24 cellular contexts compared by ENCODE assay signal in the genomic region with DNA sequence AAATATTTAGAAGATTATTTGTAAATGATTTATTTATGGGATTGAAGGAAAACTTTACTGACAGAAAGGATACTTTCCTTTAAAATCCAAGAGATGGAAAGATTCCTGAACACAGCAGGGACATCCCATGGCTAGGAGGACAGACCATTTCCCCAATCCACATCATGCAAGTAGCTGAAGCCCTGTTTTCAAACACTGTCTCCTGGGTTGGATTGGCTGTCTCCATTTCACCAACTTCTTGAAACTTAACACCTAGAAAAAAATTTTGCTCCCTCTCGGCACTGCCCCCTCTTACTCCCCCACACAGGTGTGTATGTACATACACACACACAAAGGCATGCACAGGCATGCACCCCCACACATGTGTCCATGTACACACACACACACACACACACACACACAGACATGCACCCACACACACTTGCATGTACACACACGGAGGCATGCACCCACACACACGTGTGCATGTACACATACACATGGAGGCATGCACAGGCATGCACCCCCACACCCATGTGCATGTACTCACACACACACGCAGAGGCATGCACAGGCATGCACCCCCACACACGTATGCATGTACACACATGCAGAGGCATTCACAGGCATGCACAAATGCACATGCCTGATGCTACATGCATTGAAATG.
DNase-seq lines count a peak whose midpoint lies in the region; ATAC-seq and TF ChIP-seq lines count a peak whose summit lies in the region.
"Had no signal": no experiment of that assay in that cellular context is flagged by ENCODE, and none has a peak within 500 bp of the region (broad histone marks: within the 10 kb centered on the region; RNA-seq: fewer than 3 reads in every experiment).

No MANE protein-coding gene starts in this region.

- H3K9me3 ChIP-seq in HUES6 (ENCODE audit: control insufficient read depth, insufficient read depth, low read depth, low read length) (no peaks in the 10 kb centered on the region), neuronal stem cell (replicated peaks in 1 of 2; ENCODE audit: control insufficient read depth in 2 of 2, insufficient read depth in 1 of 2, low read depth in 1 of 2, low read length in 2 of 2) (peaks cover 0 to 2% of the 10 kb centered on the region in 2 donors)
- H3K9me3 ChIP-seq: BLaER1, Caco-2 had no signal

- no CpG with 5 or more reads among the region's 5 CpGs for WGBS in neuronal stem cell (ENCODE audit: extremely low coverage in 2 of 2, insufficient read length in 2 of 2, insufficient replicate concordance in 1 of 2), 2 donors

- CTCF ChIA-PET in activated CD8-positive, alpha-beta T cell treated with anti-CD3 and anti-CD28 coated beads, Interleukin-2, amount 10 ng/mL, durations not matched to agents 7 days and 5 days (lab: Charles Lee): interaction anchor here (1.1 to 3.8 kb wide), 3 partner anchors 10 to 192 kb away, joined by 3 to 24 read pairs (median 6); no protein-coding TSS in a partner anchor
- CTCF ChIA-PET in Calu3 (lab: Charles Lee): interaction anchor here (0.9 to 1.5 kb wide), 2 partner anchors 8 to 19 kb away, joined by 3 to 5 read pairs; no protein-coding TSS in a partner anchor

- H3K79me1 ChIP-seq in neuronal stem cell (ENCODE audit: low read depth, low read length): no peaks in the 10 kb centered on the region

- no peak overlapping the region for H2AK5ac ChIP-seq in neuronal stem cell (ENCODE audit: low read depth, low read length)

- H3K27me3 ChIP-seq in HUES6 (ENCODE audit: control insufficient read depth, insufficient read depth, low read length) (no peaks in the 10 kb centered on the region), neuronal stem cell (ENCODE audit: control insufficient read depth in 3 of 3, insufficient read depth in 3 of 3, low read depth in 1 of 3, low read length in 3 of 3) (no peaks in the 10 kb centered on the region)
- H3K27me3 ChIP-seq: BLaER1 had no signal

- no peak for DNase-seq in activated T-cell treated with anti-CD3 and anti-CD28 coated beads, Interleukin-2, amount 50 U/mL, for 24 hours
- no peak for DNase-seq in activated T-cell treated with anti-CD3 and anti-CD28 coated beads, Interleukin-2, amount 50 U/mL, for 1 hour
- DNase-seq in iPS-NIHi11 (ENCODE audit: low spot score): peak; percentile 26
- DNase-seq in neuronal stem cell (ENCODE audit: low spot score): no peak
- no peak for DNase-seq in activated CD8-positive, alpha-beta memory T cell treated with anti-CD3 and anti-CD28 coated beads for 24 hours
- no peak for DNase-seq in activated CD8-positive, alpha-beta T cell treated with anti-CD3 and anti-CD28 coated beads, Interleukin-2, amount 10 ng/mL, durations not matched to agents 7 days and 5 days
- no peak for DNase-seq in Calu3
- DNase-seq: ACHN; Caco-2; CD4-positive, alpha-beta memory T cell; GOT3; KBM-7; NCI-H1092; NCI-H1436; NCI-H187 treated with DMSO at 0.1 percent for 48 hours; NCI-H2227 treated with DMSO at 0.1 percent for 48 hours; NCI-H510A; NCI-H748 treated with DMSO at 0.1 percent for 48 hours; PC-9; RPMI8226 had no signal

- no peaks in the 10 kb centered on the region for H3K36me3 ChIP-seq in HUES6 (ENCODE audit: control insufficient read depth, insufficient read depth, low read length)
- no peaks in the 10 kb centered on the region for H3K36me3 ChIP-seq in neuronal stem cell (replicated peaks in 1 of 2; ENCODE audit: control insufficient read depth in 2 of 2, insufficient read depth in 2 of 2, low read length in 2 of 2)
- H3K36me3 ChIP-seq: BLaER1 had no signal

- peak overlapping the region; percentile 82 for H2BK12ac ChIP-seq in neuronal stem cell (ENCODE audit: low read length)

- no peak overlapping the region for H2BK120ac ChIP-seq in neuronal stem cell (ENCODE audit: low read depth, low read length)

- peak overlapping the region; percentile 11 for H3K27ac Mint-ChIP-seq in activated T-cell treated with anti-CD3 and anti-CD28 coated beads, Interleukin-2, amount 50 U/mL, for 24 hours
- H3K27ac Mint-ChIP-seq in activated CD8-positive, alpha-beta T cell treated with anti-CD3 and anti-CD28 coated beads, Interleukin-2, amount 10 ng/mL, durations not matched to agents 7 days and 5 days: no peak overlapping the region
- no peak overlapping the region for H3K27ac Mint-ChIP-seq in Calu3 (ENCODE audit: unreplicated experiment)

- H3K27me3 Mint-ChIP-seq in activated T-cell treated with anti-CD3 and anti-CD28 coated beads, Interleukin-2, amount 50 U/mL, for 24 hours: no peaks in the 10 kb centered on the region
- no peaks in the 10 kb centered on the region for H3K27me3 Mint-ChIP-seq in activated CD8-positive, alpha-beta T cell treated with anti-CD3 and anti-CD28 coated beads, Interleukin-2, amount 10 ng/mL, durations not matched to agents 7 days and 5 days (ENCODE audit: low read depth)
- no peaks in the 10 kb centered on the region for H3K27me3 Mint-ChIP-seq in Calu3 (ENCODE audit: unreplicated experiment)
- H3K27me3 Mint-ChIP-seq: CD4-positive, alpha-beta memory T cell had no signal

- no peak overlapping the region for H4K8ac ChIP-seq in neuronal stem cell (ENCODE audit: low read depth, low read length)

- no peak overlapping the region for H3K4ac ChIP-seq in neuronal stem cell (ENCODE audit: low read length)

- H2BK5ac ChIP-seq in neuronal stem cell (ENCODE audit: low read length): no peak overlapping the region

- H2AFZ ChIP-seq in neuronal stem cell (ENCODE audit: low read length): no peak overlapping the region
- H2AFZ ChIP-seq: PC-9 had no signal

- no peak overlapping the region for H3K4me3 ChIP-seq in HUES6 (ENCODE audit: low read depth, low read length)
- peak overlapping the region in 1 of 2 donors; percentile 21 for H3K4me3 ChIP-seq in neuronal stem cell (ENCODE audit: low read length in 2 of 2)
- H3K4me3 ChIP-seq: BLaER1, PC-9 had no signal

- H3K4me1 ChIP-seq in HUES6 (ENCODE audit: control insufficient read depth, insufficient read depth, low read length): peaks cover 4% of the 10 kb centered on the region; the same call in 1 of the 2 replicates
- H3K4me1 ChIP-seq in neuronal stem cell (ENCODE audit: control insufficient read depth in 2 of 2, insufficient read depth in 1 of 2, low read depth in 1 of 2, low read length in 2 of 2): peaks cover 0 to 2% of the 10 kb centered on the region in 2 donors
- H3K4me1 ChIP-seq: BLaER1, Caco-2 had no signal

- no peak overlapping the region for H3K9ac ChIP-seq in HUES6 (ENCODE audit: low read length)
- H3K9ac ChIP-seq in neuronal stem cell (ENCODE audit: low read depth, low read length, poor library complexity): no peak overlapping the region
- H3K9ac ChIP-seq: BLaER1 had no signal

- no peaks in the 10 kb centered on the region for H3K9me3 Mint-ChIP-seq in activated T-cell treated with anti-CD3 and anti-CD28 coated beads, Interleukin-2, amount 50 U/mL, for 24 hours
- no peaks in the 10 kb centered on the region for H3K9me3 Mint-ChIP-seq in activated CD8-positive, alpha-beta T cell treated with anti-CD3 and anti-CD28 coated beads, Interleukin-2, amount 10 ng/mL, durations not matched to agents 7 days and 5 days (ENCODE audit: insufficient read depth)
- H3K9me3 Mint-ChIP-seq in Calu3 (ENCODE audit: low read depth, unreplicated experiment): no peaks in the 10 kb centered on the region

- H3K27ac ChIP-seq in HUES6 (ENCODE audit: low read depth, low read length): peak overlapping the region; percentile 0; the same call in 1 of the 2 replicates
- no peak overlapping the region for H3K27ac ChIP-seq in neuronal stem cell (replicated peaks; ENCODE audit: low read length)
- H3K27ac ChIP-seq: 22Rv1, BLaER1, PC-9 had no signal

- POLR2A ChIA-PET in activated CD8-positive, alpha-beta T cell treated with anti-CD3 and anti-CD28 coated beads, Interleukin-2, amount 10 ng/mL, durations not matched to agents 7 days and 5 days (lab: Charles Lee): interaction anchor here (0.7 to 0.8 kb wide), 2 partner anchors 12 to 13 kb away, joined by 3 read pairs; no protein-coding TSS in a partner anchor

- H3K14ac ChIP-seq in neuronal stem cell (ENCODE audit: low read length): peak overlapping the region; percentile 72

- H3K36me3 Mint-ChIP-seq in activated T-cell treated with anti-CD3 and anti-CD28 coated beads, Interleukin-2, amount 50 U/mL, for 24 hours (ENCODE audit: low read depth): peaks cover 49% of the 10 kb centered on the region
- H3K36me3 Mint-ChIP-seq in activated CD8-positive, alpha-beta T cell treated with anti-CD3 and anti-CD28 coated beads, Interleukin-2, amount 10 ng/mL, durations not matched to agents 7 days and 5 days (ENCODE audit: low read depth): peaks cover 58% of the 10 kb centered on the region
- H3K36me3 Mint-ChIP-seq in Calu3 (ENCODE audit: insufficient read depth, unreplicated experiment): no peaks in the 10 kb centered on the region

- peak overlapping the region; percentile 78 for H3K18ac ChIP-seq in neuronal stem cell (ENCODE audit: low read length)

- peaks cover 45% of the 10 kb centered on the region for H3K4me1 Mint-ChIP-seq in activated T-cell treated with anti-CD3 and anti-CD28 coated beads, Interleukin-2, amount 50 U/mL, for 24 hours (ENCODE audit: low read depth)
- H3K4me1 Mint-ChIP-seq in activated CD8-positive, alpha-beta T cell treated with anti-CD3 and anti-CD28 coated beads, Interleukin-2, amount 10 ng/mL, durations not matched to agents 7 days and 5 days (ENCODE audit: low read depth): peaks cover 18% of the 10 kb centered on the region
- no peaks in the 10 kb centered on the region for H3K4me1 Mint-ChIP-seq in Calu3 (ENCODE audit: low read depth, unreplicated experiment)

- no peak overlapping the region for H2BK15ac ChIP-seq in neuronal stem cell (ENCODE audit: low read length)

- no TSS peak for BruUV-seq in Calu3 (replicated peaks; lab: Mats Ljungman, UMichigan)

- intact Hi-C loops in Calu3 (cut with micrococcal nuclease; ENCODE audit: unreplicated experiment): no loop called here

- H3K4me3 Mint-ChIP-seq in activated T-cell treated with anti-CD3 and anti-CD28 coated beads, Interleukin-2, amount 50 U/mL, for 24 hours: no peak overlapping the region
- H3K4me3 Mint-ChIP-seq in activated CD8-positive, alpha-beta T cell treated with anti-CD3 and anti-CD28 coated beads, Interleukin-2, amount 10 ng/mL, durations not matched to agents 7 days and 5 days: no peak overlapping the region
- no peak overlapping the region for H3K4me3 Mint-ChIP-seq in Calu3 (ENCODE audit: low read depth, unreplicated experiment)
- H3K4me3 Mint-ChIP-seq: CD4-positive, alpha-beta memory T cell had no signal

- no peak overlapping the region for H4K91ac ChIP-seq in neuronal stem cell (ENCODE audit: low read depth, low read length, poor library complexity)

- no peak for TF ChIP-seq CTCF in Calu3 (IDR thresholded peaks at IDR 0.05; ENCODE audit: unreplicated experiment)

- no peak overlapping the region for H3K4me2 ChIP-seq in neuronal stem cell (ENCODE audit: insufficient read depth, low read length, poor library complexity, severe bottlenecking)
- H3K4me2 ChIP-seq: BLaER1, PC-9 had no signal

- no peak for ATAC-seq in activated CD8-positive, alpha-beta T cell treated with anti-CD3 and anti-CD28 coated beads, Interleukin-2, amount 10 ng/mL, durations not matched to agents 7 days and 5 days
- ATAC-seq: SK-N-SH treated with all-trans-retinoic acid at 6 μM for 48 hours had no signal

- H3K23ac ChIP-seq in neuronal stem cell (ENCODE audit: low read depth, low read length, poor library complexity): peak overlapping the region; percentile 8
